39 cellular contexts compared by ENCODE assay signal in genomic region chr4:46836584-46836983, GRCh38.
"Had no signal": no experiment of that assay in that cellular context is flagged by ENCODE, and none has a peak within 500 bp of the region (broad histone marks: within the 10 kb centered on the region; RNA-seq: fewer than 3 reads in every experiment).

No MANE protein-coding gene starts in this region.

- ATAC-seq: activated naive CD4-positive, alpha-beta T cell treated with anti-CD3 and anti-CD28 coated beads, Interleukin-2, amount 50 U/mL, for 72 hours; activated naive CD8-positive, alpha-beta T cell treated with anti-CD3 and anti-CD28 coated beads, Interleukin-2, amount 50 U/mL, for 24 hours; activated T-cell treated with anti-CD3 and anti-CD28 coated beads, Interleukin-2, amount 50 U/mL, for 4 hours; activated T-cell treated with anti-CD3 and anti-CD28 coated beads, Interleukin-2, amount 50 U/mL, for 72 hours; activated T-helper 17 cell treated with anti-CD3 and anti-CD28 coated beads, Interleukin-2, amount 50 U/mL, for 72 hours; body of pancreas had no signal

- H3K4me3 ChIP-seq: adrenal gland, ascending aorta, body of pancreas, breast epithelium, cardiac muscle cell had no signal

- H3K4me1 Mint-ChIP-seq: activated naive CD4-positive, alpha-beta T cell treated with anti-CD3 and anti-CD28 coated beads, Interleukin-2, amount 10 ng/mL, durations not matched to agents 7 days and 5 days; activated naive CD4-positive, alpha-beta T cell treated with anti-CD3 and anti-CD28 coated beads, Interleukin-2, amount 50 U/mL, for 24 hours; activated naive CD8-positive, alpha-beta T cell treated with anti-CD3 and anti-CD28 coated beads for 36 hours; activated naive CD8-positive, alpha-beta T cell treated with anti-CD3 and anti-CD28 coated beads, Interleukin-2, amount 10 ng/mL, durations not matched to agents 7 days and 5 days; activated naive CD8-positive, alpha-beta T cell treated with anti-CD3 and anti-CD28 coated beads, Interleukin-2, amount 50 U/mL, for 24 hours had no signal

- H3K36me3 ChIP-seq: adrenal gland, ascending aorta, brain microvascular endothelial cell, breast epithelium, cardiac muscle cell had no signal

- DNase-seq: activated effector memory CD4-positive, alpha-beta T cell treated with anti-CD3 and anti-CD28 coated beads, Interleukin-2, amount 50 U/mL, for 16 hours; activated effector memory CD4-positive, alpha-beta T cell treated with Interleukin-2 at 50 U/mL for 16 hours; activated gamma-delta T cell; activated gamma-delta T cell treated with Interleukin-2 at 50 U/mL for 16 hours; activated naive CD4-positive, alpha-beta T cell; activated naive CD4-positive, alpha-beta T cell treated with anti-CD3 and anti-CD28 coated beads for 36 hours; activated naive CD4-positive, alpha-beta T cell treated with anti-CD3 and anti-CD28 coated beads, Interleukin-2, amount 10 ng/mL, durations not matched to agents 7 days and 5 days; activated naive CD4-positive, alpha-beta T cell treated with anti-CD3 and anti-CD28 coated beads, Interleukin-2, amount 50 U/mL, for 16 hours; activated naive CD4-positive, alpha-beta T cell treated with Interleukin-2 at 50 U/mL for 16 hours; activated naive CD8-positive, alpha-beta T cell treated with anti-CD3 and anti-CD28 coated beads for 36 hours; activated naive CD8-positive, alpha-beta T cell treated with anti-CD3 and anti-CD28 coated beads, Interleukin-2, amount 10 ng/mL, durations not matched to agents 7 days and 5 days; activated naive CD8-positive, alpha-beta T cell treated with anti-CD3 and anti-CD28 coated beads, Interleukin-2, amount 50 U/mL, for 24 hours; activated T-cell treated with anti-CD3 and anti-CD28 coated beads, Interleukin-2, amount 50 U/mL, for 1 hour; activated T-cell treated with anti-CD3 and anti-CD28 coated beads, Interleukin-2, amount 50 U/mL, for 24 hours; activated T-cell treated with anti-CD3 and anti-CD28 coated beads, Interleukin-2, amount 50 U/mL, for 4 hours; activated T-cell treated with anti-CD3 and anti-CD28 coated beads, Interleukin-2, amount 50 U/mL, for 48 hours; activated T-cell treated with anti-CD3 and anti-CD28 coated beads, Interleukin-2, amount 50 U/mL, for 72 hours; adrenal gland; amniotic stem cell; amygdala; anterior cingulate cortex; aorta; body of pancreas; brain microvascular endothelial cell; caudate nucleus; central memory CD4-positive, alpha-beta T cell; cerebellar nuclear complex had no signal

- H3K27ac ChIP-seq: adrenal gland, ascending aorta, body of pancreas, brain microvascular endothelial cell, breast epithelium, cardiac muscle cell had no signal

- H3K4me3 Mint-ChIP-seq: activated naive CD4-positive, alpha-beta T cell treated with anti-CD3 and anti-CD28 coated beads for 36 hours; activated naive CD4-positive, alpha-beta T cell treated with anti-CD3 and anti-CD28 coated beads, Interleukin-2, amount 10 ng/mL, durations not matched to agents 7 days and 5 days; activated naive CD4-positive, alpha-beta T cell treated with anti-CD3 and anti-CD28 coated beads, Interleukin-2, amount 50 U/mL, for 24 hours; activated naive CD8-positive, alpha-beta T cell; activated naive CD8-positive, alpha-beta T cell treated with anti-CD3 and anti-CD28 coated beads for 36 hours; activated naive CD8-positive, alpha-beta T cell treated with anti-CD3 and anti-CD28 coated beads, Interleukin-2, amount 10 ng/mL, durations not matched to agents 7 days and 5 days; activated naive CD8-positive, alpha-beta T cell treated with anti-CD3 and anti-CD28 coated beads, Interleukin-2, amount 50 U/mL, for 24 hours; activated T-cell treated with anti-CD3 and anti-CD28 coated beads, Interleukin-2, amount 50 U/mL, for 24 hours; activated T-cell treated with anti-CD3 and anti-CD28 coated beads, Interleukin-2, amount 50 U/mL, for 4 hours; activated T-cell treated with anti-CD3 and anti-CD28 coated beads, Interleukin-2, amount 50 U/mL, for 72 hours; activated T-helper 1 cell treated with anti-CD3 and anti-CD28 coated beads, Interleukin-12 subunit alpha, Interleukin-12 subunit beta, Interleukin-2, Interleukin-4 antibody, amounts not matched to agents 30 ng/mL and 10 ng/mL and 1 ng/mL, durations not matched to agents 14 hours and 24 hours and 36 hours; activated T-helper 17 cell treated with anti-CD3 and anti-CD28 coated beads, Interleukin-2, amount 50 U/mL, for 72 hours; brain; central memory CD8-positive, alpha-beta T cell had no signal

- H3K9me3 Mint-ChIP-seq: activated naive CD4-positive, alpha-beta T cell treated with anti-CD3 and anti-CD28 coated beads for 36 hours; activated naive CD4-positive, alpha-beta T cell treated with anti-CD3 and anti-CD28 coated beads, Interleukin-2, amount 50 U/mL, for 24 hours; activated naive CD8-positive, alpha-beta T cell treated with anti-CD3 and anti-CD28 coated beads for 36 hours; activated naive CD8-positive, alpha-beta T cell treated with anti-CD3 and anti-CD28 coated beads, Interleukin-2, amount 10 ng/mL, durations not matched to agents 7 days and 5 days; activated naive CD8-positive, alpha-beta T cell treated with anti-CD3 and anti-CD28 coated beads, Interleukin-2, amount 50 U/mL, for 24 hours; activated T-cell treated with anti-CD3 and anti-CD28 coated beads, Interleukin-2, amount 50 U/mL, for 24 hours; activated T-cell treated with anti-CD3 and anti-CD28 coated beads, Interleukin-2, amount 50 U/mL, for 4 hours; activated T-helper 1 cell treated with anti-CD3 and anti-CD28 coated beads, Interleukin-12 subunit alpha, Interleukin-12 subunit beta, Interleukin-2, Interleukin-4 antibody, amounts not matched to agents 30 ng/mL and 10 ng/mL and 1 ng/mL, durations not matched to agents 14 hours and 24 hours and 36 hours; activated T-helper 17 cell treated with anti-CD3 and anti-CD28 coated beads, Interleukin-2, amount 50 U/mL, for 72 hours; brain; central memory CD8-positive, alpha-beta T cell had no signal

- H3K27me3 ChIP-seq: adrenal gland, ascending aorta, body of pancreas, brain microvascular endothelial cell, breast epithelium, cardiac muscle cell had no signal

- H3K36me3 Mint-ChIP-seq: activated naive CD4-positive, alpha-beta T cell treated with anti-CD3 and anti-CD28 coated beads, Interleukin-2, amount 10 ng/mL, durations not matched to agents 7 days and 5 days; activated naive CD4-positive, alpha-beta T cell treated with anti-CD3 and anti-CD28 coated beads, Interleukin-2, amount 50 U/mL, for 24 hours; activated naive CD4-positive, alpha-beta T cell treated with anti-CD3 and anti-CD28 coated beads, Interleukin-2, amount 50 U/mL, for 72 hours; activated naive CD8-positive, alpha-beta T cell; activated naive CD8-positive, alpha-beta T cell treated with anti-CD3 and anti-CD28 coated beads for 36 hours; activated naive CD8-positive, alpha-beta T cell treated with anti-CD3 and anti-CD28 coated beads, Interleukin-2, amount 10 ng/mL, durations not matched to agents 7 days and 5 days; brain had no signal

- H3K27ac Mint-ChIP-seq: activated naive CD4-positive, alpha-beta T cell treated with anti-CD3 and anti-CD28 coated beads for 36 hours; activated naive CD4-positive, alpha-beta T cell treated with anti-CD3 and anti-CD28 coated beads, Interleukin-2, amount 10 ng/mL, durations not matched to agents 7 days and 5 days; activated naive CD4-positive, alpha-beta T cell treated with anti-CD3 and anti-CD28 coated beads, Interleukin-2, amount 50 U/mL, for 24 hours; activated naive CD4-positive, alpha-beta T cell treated with anti-CD3 and anti-CD28 coated beads, Interleukin-2, amount 50 U/mL, for 72 hours; activated naive CD8-positive, alpha-beta T cell; activated naive CD8-positive, alpha-beta T cell treated with anti-CD3 and anti-CD28 coated beads for 36 hours; activated naive CD8-positive, alpha-beta T cell treated with anti-CD3 and anti-CD28 coated beads, Interleukin-2, amount 10 ng/mL, durations not matched to agents 7 days and 5 days; activated naive CD8-positive, alpha-beta T cell treated with anti-CD3 and anti-CD28 coated beads, Interleukin-2, amount 50 U/mL, for 24 hours; activated T-cell treated with anti-CD3 and anti-CD28 coated beads, Interleukin-2, amount 50 U/mL, for 24 hours; activated T-cell treated with anti-CD3 and anti-CD28 coated beads, Interleukin-2, amount 50 U/mL, for 72 hours; activated T-helper 1 cell treated with anti-CD3 and anti-CD28 coated beads, Interleukin-12 subunit alpha, Interleukin-12 subunit beta, Interleukin-2, Interleukin-4 antibody, amounts not matched to agents 30 ng/mL and 10 ng/mL and 1 ng/mL, durations not matched to agents 14 hours and 24 hours and 36 hours; activated T-helper 17 cell treated with anti-CD3 and anti-CD28 coated beads, Interleukin-2, amount 50 U/mL, for 72 hours; brain had no signal

- FAIRE-seq: astrocyte, bronchial epithelial cell had no signal

- H3K4me1 ChIP-seq: adrenal gland, ascending aorta, body of pancreas, breast epithelium had no signal

- H3K9me3 ChIP-seq: adrenal gland, ascending aorta, body of pancreas, breast epithelium had no signal

- H3K27me3 Mint-ChIP-seq: activated naive CD4-positive, alpha-beta T cell treated with anti-CD3 and anti-CD28 coated beads, Interleukin-2, amount 10 ng/mL, durations not matched to agents 7 days and 5 days; activated naive CD4-positive, alpha-beta T cell treated with anti-CD3 and anti-CD28 coated beads, Interleukin-2, amount 50 U/mL, for 24 hours; activated naive CD8-positive, alpha-beta T cell; activated naive CD8-positive, alpha-beta T cell treated with anti-CD3 and anti-CD28 coated beads for 36 hours; activated naive CD8-positive, alpha-beta T cell treated with anti-CD3 and anti-CD28 coated beads, Interleukin-2, amount 10 ng/mL, durations not matched to agents 7 days and 5 days; activated naive CD8-positive, alpha-beta T cell treated with anti-CD3 and anti-CD28 coated beads, Interleukin-2, amount 50 U/mL, for 24 hours; activated T-cell treated with anti-CD3 and anti-CD28 coated beads, Interleukin-2, amount 50 U/mL, for 24 hours; activated T-helper 17 cell treated with anti-CD3 and anti-CD28 coated beads, Interleukin-2, amount 50 U/mL, for 72 hours; brain; central memory CD8-positive, alpha-beta T cell had no signal
